In the genomic region with DNA sequence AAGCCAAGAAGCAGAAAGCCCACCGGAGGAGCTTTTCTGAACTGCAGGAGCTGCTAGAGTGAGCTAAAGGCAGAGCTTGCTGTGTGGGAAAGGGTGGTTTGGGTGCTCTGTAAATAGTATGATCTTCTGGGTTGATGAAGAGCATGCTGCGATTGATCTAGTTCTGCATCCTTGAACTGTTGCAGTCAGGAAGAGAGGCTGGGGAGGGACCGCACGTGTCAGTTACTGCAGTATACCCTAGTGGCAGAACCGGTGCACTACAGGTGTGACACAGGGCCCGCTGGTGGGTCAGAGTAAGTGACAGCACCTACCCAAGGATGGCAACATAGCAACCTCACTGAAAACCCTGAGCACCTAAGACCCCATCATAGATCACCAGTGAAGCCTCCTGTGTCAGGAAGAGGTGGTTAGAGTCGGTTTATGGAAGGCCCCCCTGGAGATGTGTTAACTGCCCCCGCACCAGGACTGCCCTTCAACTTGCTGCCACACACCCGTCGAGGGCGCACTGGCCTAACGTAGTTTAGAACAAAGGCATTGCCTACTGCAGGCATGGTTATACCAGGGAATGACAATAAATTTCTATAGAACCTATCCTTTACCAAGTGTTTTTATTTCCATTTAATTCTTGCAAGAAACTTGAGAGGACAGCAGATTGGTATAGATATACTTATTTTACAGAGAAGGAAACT, we compare ENCODE assay signal across 8 cellular contexts.
DNase-seq lines count a peak whose midpoint lies in the region; ATAC-seq and TF ChIP-seq lines count a peak whose summit lies in the region.

No MANE protein-coding gene starts in this region.

- H3K4me1 Mint-ChIP-seq in CD14-positive monocyte = no peaks in the 10 kb centered on the region

- H3K27me3 Mint-ChIP-seq in CD14-positive monocyte (ENCODE audit: low read depth in 3 of 3) = peaks cover 5 to 21% (median 12%) of the 10 kb centered on the region in 3 donors

- no peak overlapping the region for H3K27ac Mint-ChIP-seq in CD14-positive monocyte

- intact Hi-C loops in CD14-positive monocyte (cut with micrococcal nuclease) = no loop called here

- TF ChIP-seq CTCF in CD14-positive monocyte (IDR thresholded peaks at IDR 0.05) = peak; percentile 66
- TF ChIP-seq CTCF in fibroblast of mammary gland (conservative IDR thresholded peaks at IDR 0.05; ENCODE audit: control insufficient read depth, insufficient read depth, low read depth, low read length) = peak; percentile 24

- H3K9me3 Mint-ChIP-seq in CD14-positive monocyte = peaks cover 0 to 1% (median 0%) of the 10 kb centered on the region in 7 donors

- DNase-seq in CD14-positive monocyte (ENCODE audit: low spot score) = no peak
- DNase-seq in Kasumi-1 (lab: John Stamatoyannopoulos, UW) = peak; percentile 11 to 22
- peak; percentile 47 to 57 for DNase-seq in activated CD4-positive, alpha-beta T cell treated with anti-CD3 and anti-CD28 coated beads, Interleukin-2, amount 50 U/mL, for 4 hours
- no peak for DNase-seq in fibroblast of mammary gland (ENCODE audit: low read depth)
- DNase-seq in stimulated activated CD4-positive, alpha-beta T cell treated with anti-CD3 and anti-CD28 coated beads, Interleukin-4, amount 100 ng/mL, for 24 hours = peak; percentile 63
- no peak for DNase-seq in GOT3 (lab: John Stamatoyannopoulos, UW)

- no peak overlapping the region for H3K4me3 Mint-ChIP-seq in CD14-positive monocyte

- ATAC-seq in GM19463 (IDR thresholded peaks at IDR 0.05; ENCODE audit: unreplicated experiment) (peak; percentile 87), GM21367 (IDR thresholded peaks at IDR 0.05; ENCODE audit: unreplicated experiment) (no peak)

- no peaks in the 10 kb centered on the region for H3K36me3 Mint-ChIP-seq in CD14-positive monocyte

- no peak overlapping the region for H3K4me3 ChIP-seq in fibroblast of mammary gland (ENCODE audit: control insufficient read depth, low read depth, low read length)

Comparison
In these comparisons a context has a peak if more than half of its experiments do, and no peak if none do; other contexts are left out.
1. DNase-seq: peak in Kasumi-1 (2 of 2), activated CD4-positive, alpha-beta T cell treated with anti-CD3 and anti-CD28 coated beads, Interleukin-2, amount 50 U/mL, for 4 hours (2 of 2) and stimulated activated CD4-positive, alpha-beta T cell treated with anti-CD3 and anti-CD28 coated beads, Interleukin-4, amount 100 ng/mL, for 24 hours (single experiment); none in CD14-positive monocyte (single experiment), fibroblast of mammary gland (single experiment) and GOT3 (single experiment).